In the genomic region with DNA sequence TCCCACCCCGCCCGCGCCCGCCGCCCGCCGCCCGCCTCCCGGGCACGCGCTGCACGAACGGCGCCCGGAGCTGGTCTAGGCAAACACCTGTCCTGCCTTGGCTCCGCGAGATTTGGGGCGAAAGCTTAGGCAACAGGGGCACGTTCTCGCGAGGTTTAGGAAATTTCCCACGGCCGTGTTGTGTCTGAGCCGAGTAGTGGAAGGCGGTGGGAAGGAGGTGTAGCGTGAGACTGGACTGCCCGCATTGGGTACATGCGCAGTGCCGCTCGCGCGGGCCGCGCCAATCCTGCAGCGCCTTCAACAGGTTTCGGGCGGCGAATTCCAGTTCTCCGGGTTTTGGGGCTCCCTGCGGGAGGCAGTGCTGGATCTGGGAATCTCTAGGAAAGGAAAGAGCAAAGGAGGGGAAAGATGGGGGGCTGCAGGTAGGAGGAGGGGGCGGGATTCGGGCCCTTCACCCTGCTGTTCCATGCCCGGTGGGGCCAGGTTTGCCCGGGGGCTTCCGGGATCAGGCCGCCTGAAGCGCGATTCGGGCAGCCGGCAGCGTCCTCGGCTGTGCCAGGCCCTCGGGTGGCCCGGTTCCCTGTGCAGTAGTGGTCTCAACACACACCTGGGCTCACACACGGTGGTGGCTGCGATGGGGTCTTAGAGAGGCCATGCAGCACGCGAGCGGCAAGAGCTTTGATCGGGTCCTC, we compare ENCODE assay signal across 1 cellular context.
TF ChIP-seq lines count a peak whose summit lies in the region.

No MANE protein-coding gene starts in this region.

TF ChIP-seq in HepG2, 621 proteins besides CTCF, POLR2A, EP300 and RAD21 (continued from another document and continues in another):
- TF ChIP-seq, protein P1, sequence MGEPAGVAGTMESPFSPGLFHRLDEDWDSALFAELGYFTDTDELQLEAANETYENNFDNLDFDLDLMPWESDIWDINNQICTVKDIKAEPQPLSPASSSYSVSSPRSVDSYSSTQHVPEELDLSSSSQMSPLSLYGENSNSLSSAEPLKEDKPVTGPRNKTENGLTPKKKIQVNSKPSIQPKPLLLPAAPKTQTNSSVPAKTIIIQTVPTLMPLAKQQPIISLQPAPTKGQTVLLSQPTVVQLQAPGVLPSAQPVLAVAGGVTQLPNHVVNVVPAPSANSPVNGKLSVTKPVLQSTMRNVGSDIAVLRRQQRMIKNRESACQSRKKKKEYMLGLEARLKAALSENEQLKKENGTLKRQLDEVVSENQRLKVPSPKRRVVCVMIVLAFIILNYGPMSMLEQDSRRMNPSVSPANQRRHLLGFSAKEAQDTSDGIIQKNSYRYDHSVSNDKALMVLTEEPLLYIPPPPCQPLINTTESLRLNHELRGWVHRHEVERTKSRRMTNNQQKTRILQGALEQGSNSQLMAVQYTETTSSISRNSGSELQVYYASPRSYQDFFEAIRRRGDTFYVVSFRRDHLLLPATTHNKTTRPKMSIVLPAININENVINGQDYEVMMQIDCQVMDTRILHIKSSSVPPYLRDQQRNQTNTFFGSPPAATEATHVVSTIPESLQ (CRISPR knock-in tag; conservative IDR thresholded peaks at IDR 0.05) = no peak
- TF ChIP-seq ZNF484 (CRISPR knock-in tag; IDR thresholded peaks at IDR 0.05; ENCODE audit: borderline replicate concordance, low read depth) (no peak), PAX8 (CRISPR knock-in tag; IDR thresholded peaks at IDR 0.05; ENCODE audit: borderline replicate concordance) (no peak), HOXD1 (CRISPR knock-in tag; IDR thresholded peaks at IDR 0.05) (no peak), SALL2 (CRISPR knock-in tag; IDR thresholded peaks at IDR 0.05) (no peak; the same call in 1 of the 2 replicates), FOXO1 (CRISPR knock-in tag; IDR thresholded peaks at IDR 0.05) (no peak; the same call in 1 of the 2 replicates), SP4 (CRISPR knock-in tag; IDR thresholded peaks at IDR 0.05) (peak; percentile 39; the same call in 1 of the 2 replicates), GTF2F1 (IDR thresholded peaks at IDR 0.05; ENCODE audit: low read length) (no peak), NR1H2 (CRISPR knock-in tag; IDR thresholded peaks at IDR 0.05; ENCODE audit: borderline replicate concordance, low read depth) (no peak), ZBTB8A (CRISPR knock-in tag; IDR thresholded peaks at IDR 0.05; ENCODE audit: borderline replicate concordance, low read depth) (no peak; the same call in 1 of the 2 replicates), ZSCAN20 (CRISPR knock-in tag; IDR thresholded peaks at IDR 0.05; ENCODE audit: borderline replicate concordance) (no peak), SMC3 (IDR thresholded peaks at IDR 0.05; ENCODE audit: low read length) (no peak), ZNF383 (CRISPR knock-in tag; IDR thresholded peaks at IDR 0.05; ENCODE audit: borderline replicate concordance) (no peak), RARA (CRISPR knock-in tag; IDR thresholded peaks at IDR 0.05) (peak; percentile 50), ZNF678 (CRISPR knock-in tag; IDR thresholded peaks at IDR 0.05) (no peak), FOXA1 (IDR thresholded peaks at IDR 0.05) (no peak), FOXA1 (CRISPR knock-in tag; IDR thresholded peaks at IDR 0.05) (peak; percentile 72), RFX3 (CRISPR knock-in tag; IDR thresholded peaks at IDR 0.05) (no peak), ZKSCAN8 (CRISPR knock-in tag; IDR thresholded peaks at IDR 0.05; ENCODE audit: borderline replicate concordance) (no peak), ZNF3 (CRISPR knock-in tag; IDR thresholded peaks at IDR 0.05) (no peak), HOXA7 (CRISPR knock-in tag; IDR thresholded peaks at IDR 0.05) (no peak), MBD4 (IDR thresholded peaks at IDR 0.05; ENCODE audit: borderline replicate concordance, low read length) (no peak), SP140L (CRISPR knock-in tag; IDR thresholded peaks at IDR 0.05; ENCODE audit: borderline replicate concordance) (no peak), SMYD3 (CRISPR knock-in tag; IDR thresholded peaks at IDR 0.05) (peak; percentile 57; the same call in 1 of the 2 replicates), KLF9 (CRISPR knock-in tag; IDR thresholded peaks at IDR 0.05; ENCODE audit: low read depth) (no peak), MTF1 (CRISPR knock-in tag; IDR thresholded peaks at IDR 0.05) (no peak)
- TF ChIP-seq, protein P2, sequence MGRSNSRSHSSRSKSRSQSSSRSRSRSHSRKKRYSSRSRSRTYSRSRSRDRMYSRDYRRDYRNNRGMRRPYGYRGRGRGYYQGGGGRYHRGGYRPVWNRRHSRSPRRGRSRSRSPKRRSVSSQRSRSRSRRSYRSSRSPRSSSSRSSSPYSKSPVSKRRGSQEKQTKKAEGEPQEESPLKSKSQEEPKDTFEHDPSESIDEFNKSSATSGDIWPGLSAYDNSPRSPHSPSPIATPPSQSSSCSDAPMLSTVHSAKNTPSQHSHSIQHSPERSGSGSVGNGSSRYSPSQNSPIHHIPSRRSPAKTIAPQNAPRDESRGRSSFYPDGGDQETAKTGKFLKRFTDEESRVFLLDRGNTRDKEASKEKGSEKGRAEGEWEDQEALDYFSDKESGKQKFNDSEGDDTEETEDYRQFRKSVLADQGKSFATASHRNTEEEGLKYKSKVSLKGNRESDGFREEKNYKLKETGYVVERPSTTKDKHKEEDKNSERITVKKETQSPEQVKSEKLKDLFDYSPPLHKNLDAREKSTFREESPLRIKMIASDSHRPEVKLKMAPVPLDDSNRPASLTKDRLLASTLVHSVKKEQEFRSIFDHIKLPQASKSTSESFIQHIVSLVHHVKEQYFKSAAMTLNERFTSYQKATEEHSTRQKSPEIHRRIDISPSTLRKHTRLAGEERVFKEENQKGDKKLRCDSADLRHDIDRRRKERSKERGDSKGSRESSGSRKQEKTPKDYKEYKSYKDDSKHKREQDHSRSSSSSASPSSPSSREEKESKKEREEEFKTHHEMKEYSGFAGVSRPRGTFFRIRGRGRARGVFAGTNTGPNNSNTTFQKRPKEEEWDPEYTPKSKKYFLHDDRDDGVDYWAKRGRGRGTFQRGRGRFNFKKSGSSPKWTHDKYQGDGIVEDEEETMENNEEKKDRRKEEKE (IDR thresholded peaks at IDR 0.05) = no peak
- TF ChIP-seq, protein P3, sequence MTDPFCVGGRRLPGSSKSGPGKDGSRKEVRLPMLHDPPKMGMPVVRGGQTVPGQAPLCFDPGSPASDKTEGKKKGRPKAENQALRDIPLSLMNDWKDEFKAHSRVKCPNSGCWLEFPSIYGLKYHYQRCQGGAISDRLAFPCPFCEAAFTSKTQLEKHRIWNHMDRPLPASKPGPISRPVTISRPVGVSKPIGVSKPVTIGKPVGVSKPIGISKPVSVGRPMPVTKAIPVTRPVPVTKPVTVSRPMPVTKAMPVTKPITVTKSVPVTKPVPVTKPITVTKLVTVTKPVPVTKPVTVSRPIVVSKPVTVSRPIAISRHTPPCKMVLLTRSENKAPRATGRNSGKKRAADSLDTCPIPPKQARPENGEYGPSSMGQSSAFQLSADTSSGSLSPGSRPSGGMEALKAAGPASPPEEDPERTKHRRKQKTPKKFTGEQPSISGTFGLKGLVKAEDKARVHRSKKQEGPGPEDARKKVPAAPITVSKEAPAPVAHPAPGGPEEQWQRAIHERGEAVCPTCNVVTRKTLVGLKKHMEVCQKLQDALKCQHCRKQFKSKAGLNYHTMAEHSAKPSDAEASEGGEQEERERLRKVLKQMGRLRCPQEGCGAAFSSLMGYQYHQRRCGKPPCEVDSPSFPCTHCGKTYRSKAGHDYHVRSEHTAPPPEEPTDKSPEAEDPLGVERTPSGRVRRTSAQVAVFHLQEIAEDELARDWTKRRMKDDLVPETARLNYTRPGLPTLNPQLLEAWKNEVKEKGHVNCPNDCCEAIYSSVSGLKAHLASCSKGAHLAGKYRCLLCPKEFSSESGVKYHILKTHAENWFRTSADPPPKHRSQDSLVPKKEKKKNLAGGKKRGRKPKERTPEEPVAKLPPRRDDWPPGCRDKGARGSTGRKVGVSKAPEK (CRISPR knock-in tag; IDR thresholded peaks at IDR 0.05; ENCODE audit: borderline replicate concordance) = no peak
- TF ChIP-seq, protein P4, sequence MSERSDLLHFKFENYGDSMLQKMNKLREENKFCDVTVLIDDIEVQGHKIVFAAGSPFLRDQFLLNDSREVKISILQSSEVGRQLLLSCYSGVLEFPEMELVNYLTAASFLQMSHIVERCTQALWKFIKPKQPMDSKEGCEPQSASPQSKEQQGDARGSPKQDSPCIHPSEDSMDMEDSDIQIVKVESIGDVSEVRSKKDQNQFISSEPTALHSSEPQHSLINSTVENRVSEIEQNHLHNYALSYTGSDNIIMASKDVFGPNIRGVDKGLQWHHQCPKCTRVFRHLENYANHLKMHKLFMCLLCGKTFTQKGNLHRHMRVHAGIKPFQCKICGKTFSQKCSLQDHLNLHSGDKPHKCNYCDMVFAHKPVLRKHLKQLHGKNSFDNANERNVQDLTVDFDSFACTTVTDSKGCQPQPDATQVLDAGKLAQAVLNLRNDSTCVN (CRISPR knock-in tag; IDR thresholded peaks at IDR 0.05; ENCODE audit: borderline replicate concordance) = no peak
- TF ChIP-seq, protein P5, sequence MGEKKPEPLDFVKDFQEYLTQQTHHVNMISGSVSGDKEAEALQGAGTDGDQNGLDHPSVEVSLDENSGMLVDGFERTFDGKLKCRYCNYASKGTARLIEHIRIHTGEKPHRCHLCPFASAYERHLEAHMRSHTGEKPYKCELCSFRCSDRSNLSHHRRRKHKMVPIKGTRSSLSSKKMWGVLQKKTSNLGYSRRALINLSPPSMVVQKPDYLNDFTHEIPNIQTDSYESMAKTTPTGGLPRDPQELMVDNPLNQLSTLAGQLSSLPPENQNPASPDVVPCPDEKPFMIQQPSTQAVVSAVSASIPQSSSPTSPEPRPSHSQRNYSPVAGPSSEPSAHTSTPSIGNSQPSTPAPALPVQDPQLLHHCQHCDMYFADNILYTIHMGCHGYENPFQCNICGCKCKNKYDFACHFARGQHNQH (CRISPR knock-in tag; IDR thresholded peaks at IDR 0.05) = no peak
- TF ChIP-seq, protein P6, sequence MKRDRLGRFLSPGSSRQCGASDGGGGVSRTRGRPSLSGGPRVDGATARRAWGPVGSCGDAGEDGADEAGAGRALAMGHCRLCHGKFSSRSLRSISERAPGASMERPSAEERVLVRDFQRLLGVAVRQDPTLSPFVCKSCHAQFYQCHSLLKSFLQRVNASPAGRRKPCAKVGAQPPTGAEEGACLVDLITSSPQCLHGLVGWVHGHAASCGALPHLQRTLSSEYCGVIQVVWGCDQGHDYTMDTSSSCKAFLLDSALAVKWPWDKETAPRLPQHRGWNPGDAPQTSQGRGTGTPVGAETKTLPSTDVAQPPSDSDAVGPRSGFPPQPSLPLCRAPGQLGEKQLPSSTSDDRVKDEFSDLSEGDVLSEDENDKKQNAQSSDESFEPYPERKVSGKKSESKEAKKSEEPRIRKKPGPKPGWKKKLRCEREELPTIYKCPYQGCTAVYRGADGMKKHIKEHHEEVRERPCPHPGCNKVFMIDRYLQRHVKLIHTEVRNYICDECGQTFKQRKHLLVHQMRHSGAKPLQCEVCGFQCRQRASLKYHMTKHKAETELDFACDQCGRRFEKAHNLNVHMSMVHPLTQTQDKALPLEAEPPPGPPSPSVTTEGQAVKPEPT (CRISPR knock-in tag; IDR thresholded peaks at IDR 0.05; ENCODE audit: low read depth) = no peak
- TF ChIP-seq, protein P7, sequence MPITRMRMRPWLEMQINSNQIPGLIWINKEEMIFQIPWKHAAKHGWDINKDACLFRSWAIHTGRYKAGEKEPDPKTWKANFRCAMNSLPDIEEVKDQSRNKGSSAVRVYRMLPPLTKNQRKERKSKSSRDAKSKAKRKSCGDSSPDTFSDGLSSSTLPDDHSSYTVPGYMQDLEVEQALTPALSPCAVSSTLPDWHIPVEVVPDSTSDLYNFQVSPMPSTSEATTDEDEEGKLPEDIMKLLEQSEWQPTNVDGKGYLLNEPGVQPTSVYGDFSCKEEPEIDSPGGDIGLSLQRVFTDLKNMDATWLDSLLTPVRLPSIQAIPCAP (CRISPR knock-in tag; IDR thresholded peaks at IDR 0.05; ENCODE audit: low read depth) = no peak
- TF ChIP-seq, protein P8, sequence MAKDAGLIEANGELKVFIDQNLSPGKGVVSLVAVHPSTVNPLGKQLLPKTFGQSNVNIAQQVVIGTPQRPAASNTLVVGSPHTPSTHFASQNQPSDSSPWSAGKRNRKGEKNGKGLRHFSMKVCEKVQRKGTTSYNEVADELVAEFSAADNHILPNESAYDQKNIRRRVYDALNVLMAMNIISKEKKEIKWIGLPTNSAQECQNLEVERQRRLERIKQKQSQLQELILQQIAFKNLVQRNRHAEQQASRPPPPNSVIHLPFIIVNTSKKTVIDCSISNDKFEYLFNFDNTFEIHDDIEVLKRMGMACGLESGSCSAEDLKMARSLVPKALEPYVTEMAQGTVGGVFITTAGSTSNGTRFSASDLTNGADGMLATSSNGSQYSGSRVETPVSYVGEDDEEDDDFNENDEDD (CRISPR knock-in tag; IDR thresholded peaks at IDR 0.05; ENCODE audit: borderline replicate concordance) = peak; percentile 77; the same call in 1 of the 2 replicates
- TF ChIP-seq, protein P9, sequence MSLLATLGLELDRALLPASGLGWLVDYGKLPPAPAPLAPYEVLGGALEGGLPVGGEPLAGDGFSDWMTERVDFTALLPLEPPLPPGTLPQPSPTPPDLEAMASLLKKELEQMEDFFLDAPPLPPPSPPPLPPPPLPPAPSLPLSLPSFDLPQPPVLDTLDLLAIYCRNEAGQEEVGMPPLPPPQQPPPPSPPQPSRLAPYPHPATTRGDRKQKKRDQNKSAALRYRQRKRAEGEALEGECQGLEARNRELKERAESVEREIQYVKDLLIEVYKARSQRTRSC (CRISPR knock-in tag; IDR thresholded peaks at IDR 0.05; ENCODE audit: low read depth) = no peak
- TF ChIP-seq, protein P10, sequence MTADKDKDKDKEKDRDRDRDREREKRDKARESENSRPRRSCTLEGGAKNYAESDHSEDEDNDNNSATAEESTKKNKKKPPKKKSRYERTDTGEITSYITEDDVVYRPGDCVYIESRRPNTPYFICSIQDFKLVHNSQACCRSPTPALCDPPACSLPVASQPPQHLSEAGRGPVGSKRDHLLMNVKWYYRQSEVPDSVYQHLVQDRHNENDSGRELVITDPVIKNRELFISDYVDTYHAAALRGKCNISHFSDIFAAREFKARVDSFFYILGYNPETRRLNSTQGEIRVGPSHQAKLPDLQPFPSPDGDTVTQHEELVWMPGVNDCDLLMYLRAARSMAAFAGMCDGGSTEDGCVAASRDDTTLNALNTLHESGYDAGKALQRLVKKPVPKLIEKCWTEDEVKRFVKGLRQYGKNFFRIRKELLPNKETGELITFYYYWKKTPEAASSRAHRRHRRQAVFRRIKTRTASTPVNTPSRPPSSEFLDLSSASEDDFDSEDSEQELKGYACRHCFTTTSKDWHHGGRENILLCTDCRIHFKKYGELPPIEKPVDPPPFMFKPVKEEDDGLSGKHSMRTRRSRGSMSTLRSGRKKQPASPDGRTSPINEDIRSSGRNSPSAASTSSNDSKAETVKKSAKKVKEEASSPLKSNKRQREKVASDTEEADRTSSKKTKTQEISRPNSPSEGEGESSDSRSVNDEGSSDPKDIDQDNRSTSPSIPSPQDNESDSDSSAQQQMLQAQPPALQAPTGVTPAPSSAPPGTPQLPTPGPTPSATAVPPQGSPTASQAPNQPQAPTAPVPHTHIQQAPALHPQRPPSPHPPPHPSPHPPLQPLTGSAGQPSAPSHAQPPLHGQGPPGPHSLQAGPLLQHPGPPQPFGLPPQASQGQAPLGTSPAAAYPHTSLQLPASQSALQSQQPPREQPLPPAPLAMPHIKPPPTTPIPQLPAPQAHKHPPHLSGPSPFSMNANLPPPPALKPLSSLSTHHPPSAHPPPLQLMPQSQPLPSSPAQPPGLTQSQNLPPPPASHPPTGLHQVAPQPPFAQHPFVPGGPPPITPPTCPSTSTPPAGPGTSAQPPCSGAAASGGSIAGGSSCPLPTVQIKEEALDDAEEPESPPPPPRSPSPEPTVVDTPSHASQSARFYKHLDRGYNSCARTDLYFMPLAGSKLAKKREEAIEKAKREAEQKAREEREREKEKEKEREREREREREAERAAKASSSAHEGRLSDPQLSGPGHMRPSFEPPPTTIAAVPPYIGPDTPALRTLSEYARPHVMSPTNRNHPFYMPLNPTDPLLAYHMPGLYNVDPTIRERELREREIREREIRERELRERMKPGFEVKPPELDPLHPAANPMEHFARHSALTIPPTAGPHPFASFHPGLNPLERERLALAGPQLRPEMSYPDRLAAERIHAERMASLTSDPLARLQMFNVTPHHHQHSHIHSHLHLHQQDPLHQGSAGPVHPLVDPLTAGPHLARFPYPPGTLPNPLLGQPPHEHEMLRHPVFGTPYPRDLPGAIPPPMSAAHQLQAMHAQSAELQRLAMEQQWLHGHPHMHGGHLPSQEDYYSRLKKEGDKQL (CRISPR knock-in tag; IDR thresholded peaks at IDR 0.05; ENCODE audit: low read depth) = 0 out of 2 replicates have a peak, but pooled peaks have one; percentile 36
